In the genomic region with DNA sequence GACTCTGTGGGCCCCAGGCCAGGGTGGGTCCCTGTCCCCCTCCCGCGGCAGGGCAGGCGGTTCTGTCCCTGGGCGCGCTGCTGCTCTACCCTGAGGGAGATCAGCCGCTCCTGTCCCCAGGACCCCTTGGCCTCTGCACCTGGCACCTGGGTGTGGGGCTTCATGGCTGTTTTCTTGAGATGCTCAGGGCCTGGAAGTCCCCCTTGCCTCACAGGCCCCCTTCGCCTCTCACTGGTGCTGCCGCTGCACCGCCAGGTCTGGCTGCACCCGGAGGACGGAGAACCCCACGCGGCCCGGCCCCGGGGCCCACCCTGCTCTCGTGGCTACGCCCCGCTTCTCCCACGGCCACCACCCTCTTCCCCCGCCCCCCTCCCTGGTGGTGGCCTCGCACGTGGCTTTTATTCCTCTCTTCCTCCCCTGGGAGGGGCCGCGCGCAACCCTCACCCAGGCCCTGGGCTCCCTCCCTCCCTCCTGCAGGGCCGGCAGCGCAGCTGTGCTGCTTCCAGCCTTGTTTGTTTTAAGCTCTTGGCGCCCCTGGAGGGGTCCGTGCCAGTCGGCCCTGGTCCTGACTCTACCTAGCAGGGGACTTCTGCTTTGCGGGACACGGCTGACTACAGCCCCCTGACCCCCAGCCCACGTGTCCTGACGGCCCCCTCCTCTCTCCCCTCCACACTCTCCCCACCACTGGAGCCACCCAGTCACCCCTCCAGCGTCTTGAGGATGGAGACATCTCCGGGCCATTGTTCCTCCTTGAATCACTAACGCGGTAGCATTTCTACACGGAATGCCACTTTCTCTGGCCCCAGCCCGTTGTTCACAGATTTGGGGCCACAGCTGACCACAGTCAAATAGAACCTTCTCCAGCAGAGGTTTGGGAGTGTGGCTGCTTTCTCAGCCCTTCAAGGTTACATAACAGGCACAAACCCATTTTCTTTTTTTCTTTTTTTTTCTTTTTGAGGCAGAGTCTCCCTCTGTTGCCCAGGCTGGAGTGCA, we compare ENCODE assay signal across 12 cellular contexts. TPM values are rescaled to one million over a fixed set of nuclear protein-coding genes. Genes with fewer than 3 reads are reported as not detected.
DNase-seq lines count a peak whose midpoint lies in the region; ATAC-seq and TF ChIP-seq lines count a peak whose summit lies in the region.
"Had no signal": no experiment of that assay in that cellular context is flagged by ENCODE, and none has a peak within 500 bp of the region (broad histone marks: within the 10 kb centered on the region; RNA-seq: fewer than 3 reads in every experiment).

No MANE protein-coding gene starts in this region.

- intact Hi-C loops in left cardiac atrium (cut with DNase I) = no loop called here

- H3K4me3 ChIP-seq in retinal pigment epithelial cell (ENCODE audit: low read length) = peak overlapping the region; percentile 6
- H3K4me3 ChIP-seq: adrenal gland had no signal

- peak; percentile 41 to 61 for ATAC-seq in left cardiac atrium
- ATAC-seq in GM18498 (IDR thresholded peaks at IDR 0.05; ENCODE audit: unreplicated experiment) = no peak

- DNase-seq in DMS53 (lab: John Stamatoyannopoulos, UW) (peak; percentile 30), DMS53 treated with DMSO at 0.1 percent for 48 hours (lab: John Stamatoyannopoulos, UW; ENCODE audit: unreplicated experiment) (no peak), MV-4-11 (lab: John Stamatoyannopoulos, UW) (peak; percentile 24), left cardiac atrium (no peak), retinal pigment epithelial cell (ENCODE audit: low read depth) (no peak), NCI-H446 (lab: John Stamatoyannopoulos, UW) (no peak), DMS 273 (lab: John Stamatoyannopoulos, UW; ENCODE audit: unreplicated experiment) (no peak)
- DNase-seq: activated CD4-positive, CD25-positive, alpha-beta regulatory T cell treated with anti-CD3 and anti-CD28 coated beads, Interleukin-2, amount 50 U/mL, for 72 hours; HFFc6; NCI-H187 treated with DMSO at 0.1 percent for 48 hours had no signal

- no peak for TF ChIP-seq CTCF in retinal pigment epithelial cell (conservative IDR thresholded peaks at IDR 0.05; ENCODE audit: low read depth, low read length)

RNA-seq across cellular contexts. Expression of a gene that starts 20.6 kb away (rescaled TPM):
- not detected for total RNA-seq in left cardiac atrium
- total RNA-seq: adrenal gland, HFFc6 had no signal

RNA-seq across cellular contexts. Expression of a gene that starts 22.8 kb away (rescaled TPM):
- total RNA-seq in left cardiac atrium = not detected
- total RNA-seq: adrenal gland, HFFc6 had no signal

Comparison
In these comparisons a context has a peak if more than half of its experiments do, and no peak if none do; other contexts are left out.
1. DNase-seq: peak in DMS53 (single experiment) and MV-4-11 (single experiment); none in DMS53 treated with DMSO at 0.1 percent for 48 hours (single experiment), left cardiac atrium (single experiment), retinal pigment epithelial cell (single experiment), NCI-H446 (0 of 2) and DMS 273 (single experiment).